Comparison of ENCODE assay signal across 8 cellular contexts in the genomic region with DNA sequence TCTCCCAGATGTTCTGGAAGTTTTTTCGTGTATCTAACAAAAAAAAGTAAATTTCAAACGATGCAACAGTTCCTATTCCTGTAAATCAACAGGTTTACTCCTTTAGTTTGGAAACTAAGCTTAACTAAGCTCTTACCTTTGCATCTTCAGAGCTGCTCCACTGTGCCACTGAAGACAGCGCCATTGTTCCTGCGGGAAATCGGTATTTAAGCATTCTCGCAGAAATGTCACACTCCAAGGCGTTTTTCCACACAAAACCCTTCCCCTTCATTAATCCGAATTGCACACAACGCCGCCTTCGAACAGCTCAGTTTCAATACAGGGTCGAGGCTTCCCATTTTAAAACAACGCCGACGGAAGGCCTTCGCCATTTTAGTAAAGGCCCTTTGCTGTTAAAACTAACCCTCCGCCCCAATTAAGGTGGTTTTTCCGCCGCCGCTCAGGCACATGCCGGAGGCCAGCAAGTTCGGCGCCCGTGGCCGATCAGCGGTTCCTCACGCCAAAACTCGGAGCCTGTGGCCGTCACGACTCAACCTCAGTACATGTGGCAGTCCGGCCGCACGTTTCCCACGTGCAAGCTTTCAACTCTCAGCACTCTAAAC. TPM values are rescaled to one million over a fixed set of nuclear protein-coding genes. Genes with fewer than 3 reads are reported as not detected.
DNase-seq lines count a peak whose midpoint lies in the region; ATAC-seq, FAIRE-seq and TF ChIP-seq lines count a peak whose summit lies in the region.

No MANE protein-coding gene starts in this region.

- H3K27ac ChIP-seq in hepatocyte (peak overlapping the region; percentile 82), small intestine (ENCODE audit: low read depth in 1 of 2, low read length in 1 of 2) (peak overlapping the region; percentile 93 to 94)

- H3K9me2 ChIP-seq in hepatocyte (replicated peaks; ENCODE audit: insufficient read depth), result no peaks in the 10 kb centered on the region

- under 1% methylated on average over 34 of the region's 34 CpGs for WGBS in hepatocyte (ENCODE audit: low lambda C conversion rate, missing lambda C conversion rate)
- WGBS in small intestine, 3 donors, result 0% methylated on average over 34 of the region's 34 CpGs

- TF ChIP-seq CTCF in hepatocyte (IDR thresholded peaks at IDR 0.05; ENCODE audit: poor library complexity), result no peak

- peaks cover 53% of the 10 kb centered on the region for H3K79me2 ChIP-seq in hepatocyte

- peaks cover 5% of the 10 kb centered on the region for H3K9me3 Mint-ChIP-seq in activated CD8-positive, alpha-beta memory T cell treated with anti-CD3 and anti-CD28 coated beads, Interleukin-2, amount 10 ng/mL, durations not matched to agents 7 days and 5 days (ENCODE audit: low read depth)
- H3K9me3 Mint-ChIP-seq in activated T-helper 1 cell treated with anti-CD3 and anti-CD28 coated beads, Interleukin-12 subunit alpha, Interleukin-12 subunit beta, Interleukin-2, Interleukin-4 antibody, amounts not matched to agents 30 ng/mL and 10 ng/mL and 1 ng/mL, durations not matched to agents 14 hours and 24 hours and 36 hours, result peaks cover 6% of the 10 kb centered on the region

- peaks cover 20% of the 10 kb centered on the region for H3K4me1 ChIP-seq in hepatocyte (ENCODE audit: insufficient read depth)
- peaks cover 0 to 9% of the 10 kb centered on the region in 2 donors for H3K4me1 ChIP-seq in small intestine (ENCODE audit: control insufficient read depth in 2 of 2, insufficient read depth in 1 of 2, low read depth in 1 of 2, low read length in 1 of 2)

- peak overlapping the region; percentile 63 for H3K4me3 ChIP-seq in hepatocyte
- peak overlapping the region; percentile 82 to 84 for H3K4me3 ChIP-seq in small intestine (ENCODE audit: low read depth in 1 of 2, low read length in 2 of 2)

- H3K4me3 Mint-ChIP-seq in activated CD8-positive, alpha-beta memory T cell treated with anti-CD3 and anti-CD28 coated beads, Interleukin-2, amount 10 ng/mL, durations not matched to agents 7 days and 5 days, result peak overlapping the region; percentile 100
- peak overlapping the region; percentile 100 for H3K4me3 Mint-ChIP-seq in activated T-helper 1 cell treated with anti-CD3 and anti-CD28 coated beads, Interleukin-12 subunit alpha, Interleukin-12 subunit beta, Interleukin-2, Interleukin-4 antibody, amounts not matched to agents 30 ng/mL and 10 ng/mL and 1 ng/mL, durations not matched to agents 14 hours and 24 hours and 36 hours

- ATAC-seq in activated CD8-positive, alpha-beta memory T cell treated with anti-CD3 and anti-CD28 coated beads, Interleukin-2, amount 10 ng/mL, durations not matched to agents 7 days and 5 days, result no peak
- no peak for ATAC-seq in GM19455 (IDR thresholded peaks at IDR 0.05; ENCODE audit: unreplicated experiment)
- no peak for ATAC-seq in GM21423 (IDR thresholded peaks at IDR 0.05; ENCODE audit: unreplicated experiment)

- intact Hi-C loops in activated T-helper 1 cell treated with anti-CD3 and anti-CD28 coated beads, Interleukin-12 subunit alpha, Interleukin-12 subunit beta, Interleukin-2, Interleukin-4 antibody, amounts not matched to agents 30 ng/mL and 10 ng/mL and 1 ng/mL, durations not matched to agents 14 hours and 24 hours and 36 hours (cut with micrococcal nuclease), result loop anchor here (1.0 to 5.0 kb wide), 7 partner anchors 8 to 1816 kb away; partner anchors contain the start of genes NT5E, SNX14 and ZNF292

- H4K20me1 ChIP-seq in hepatocyte (ENCODE audit: insufficient read depth, poor library complexity, severe bottlenecking), result peaks cover 34% of the 10 kb centered on the region

- CTCF ChIA-PET in activated CD8-positive, alpha-beta memory T cell treated with anti-CD3 and anti-CD28 coated beads, Interleukin-2, amount 10 ng/mL, durations not matched to agents 7 days and 5 days (lab: Charles Lee), result interaction anchor here (0.7 to 5.8 kb wide), 9 partner anchors 8 to 317 kb away, joined by 3 to 75 read pairs (median 4); partner anchors contain the start of genes SNX14 and SYNCRIP

- H3K9me3 ChIP-seq in hepatocyte (ENCODE audit: low read depth) (no peaks in the 10 kb centered on the region), small intestine (ENCODE audit: control insufficient read depth, low read depth) (no peaks in the 10 kb centered on the region)

- no peak for FAIRE-seq in small intestine (lab: Jason Lieb, UNC)

- DNase-seq in activated CD8-positive, alpha-beta memory T cell treated with anti-CD3 and anti-CD28 coated beads, Interleukin-2, amount 10 ng/mL, durations not matched to agents 7 days and 5 days, result no peak
- no peak for DNase-seq in activated CD8-positive, alpha-beta memory T cell treated with anti-CD3 and anti-CD28 coated beads, Interleukin-2, amount 50 U/mL, for 4 hours
- no peak for DNase-seq in activated T-helper 1 cell treated with anti-CD3 and anti-CD28 coated beads, Interleukin-12 subunit alpha, Interleukin-12 subunit beta, Interleukin-2, Interleukin-4 antibody, amounts not matched to agents 30 ng/mL and 10 ng/mL and 1 ng/mL, durations not matched to agents 14 hours and 24 hours and 36 hours (ENCODE audit: low spot score)
- DNase-seq in hepatocyte (ENCODE audit: low spot score) (no peak), small intestine (peak; percentile 20), dermis blood vessel endothelial cell (no peak)

- peak overlapping the region; percentile 85 for H3K4me2 ChIP-seq in hepatocyte

- peak overlapping the region; percentile 96 for H3K27ac Mint-ChIP-seq in activated CD8-positive, alpha-beta memory T cell treated with anti-CD3 and anti-CD28 coated beads, Interleukin-2, amount 10 ng/mL, durations not matched to agents 7 days and 5 days
- peak overlapping the region; percentile 92 for H3K27ac Mint-ChIP-seq in activated T-helper 1 cell treated with anti-CD3 and anti-CD28 coated beads, Interleukin-12 subunit alpha, Interleukin-12 subunit beta, Interleukin-2, Interleukin-4 antibody, amounts not matched to agents 30 ng/mL and 10 ng/mL and 1 ng/mL, durations not matched to agents 14 hours and 24 hours and 36 hours

- H3K27me3 ChIP-seq in hepatocyte (no peaks in the 10 kb centered on the region), small intestine (ENCODE audit: control insufficient read depth in 2 of 2, insufficient read depth in 2 of 2, low read length in 2 of 2) (no peaks in the 10 kb centered on the region)

- peaks cover 4% of the 10 kb centered on the region for H3K27me3 Mint-ChIP-seq in activated CD8-positive, alpha-beta memory T cell treated with anti-CD3 and anti-CD28 coated beads, Interleukin-2, amount 10 ng/mL, durations not matched to agents 7 days and 5 days
- no peaks in the 10 kb centered on the region for H3K27me3 Mint-ChIP-seq in activated T-helper 1 cell treated with anti-CD3 and anti-CD28 coated beads, Interleukin-12 subunit alpha, Interleukin-12 subunit beta, Interleukin-2, Interleukin-4 antibody, amounts not matched to agents 30 ng/mL and 10 ng/mL and 1 ng/mL, durations not matched to agents 14 hours and 24 hours and 36 hours (ENCODE audit: insufficient read depth)

- H3K36me3 ChIP-seq in hepatocyte (replicated peaks; ENCODE audit: insufficient read depth, low read depth), result no peaks in the 10 kb centered on the region
- peaks cover 0 to 2% of the 10 kb centered on the region in 2 donors for H3K36me3 ChIP-seq in small intestine (ENCODE audit: control insufficient read depth in 2 of 2, insufficient read depth in 2 of 2, low read length in 2 of 2)

- H2AFZ ChIP-seq in hepatocyte, result peak overlapping the region; percentile 8

- peaks cover 56% of the 10 kb centered on the region for H3K4me1 Mint-ChIP-seq in activated CD8-positive, alpha-beta memory T cell treated with anti-CD3 and anti-CD28 coated beads, Interleukin-2, amount 10 ng/mL, durations not matched to agents 7 days and 5 days
- H3K4me1 Mint-ChIP-seq in activated T-helper 1 cell treated with anti-CD3 and anti-CD28 coated beads, Interleukin-12 subunit alpha, Interleukin-12 subunit beta, Interleukin-2, Interleukin-4 antibody, amounts not matched to agents 30 ng/mL and 10 ng/mL and 1 ng/mL, durations not matched to agents 14 hours and 24 hours and 36 hours (ENCODE audit: low read depth), result peaks cover 55% of the 10 kb centered on the region

- H3K36me3 Mint-ChIP-seq in activated CD8-positive, alpha-beta memory T cell treated with anti-CD3 and anti-CD28 coated beads, Interleukin-2, amount 10 ng/mL, durations not matched to agents 7 days and 5 days, result peaks cover 62% of the 10 kb centered on the region
- peaks cover 58% of the 10 kb centered on the region for H3K36me3 Mint-ChIP-seq in activated T-helper 1 cell treated with anti-CD3 and anti-CD28 coated beads, Interleukin-12 subunit alpha, Interleukin-12 subunit beta, Interleukin-2, Interleukin-4 antibody, amounts not matched to agents 30 ng/mL and 10 ng/mL and 1 ng/mL, durations not matched to agents 14 hours and 24 hours and 36 hours (ENCODE audit: low read depth)

RNA-seq across cellular contexts. Expression of gene SYNCRIP, which starts 35.4 kb away (rescaled TPM):
- 100 to 1,000 TPM; 105 to 146 TPM for total RNA-seq in activated CD8-positive, alpha-beta memory T cell treated with anti-CD3 and anti-CD28 coated beads, Interleukin-2, amount 10 ng/mL, durations not matched to agents 7 days and 5 days
- 207 and 217 TPM in 2 replicates for total RNA-seq in activated T-helper 1 cell treated with anti-CD3 and anti-CD28 coated beads, Interleukin-12 subunit alpha, Interleukin-12 subunit beta, Interleukin-2, Interleukin-4 antibody, amounts not matched to agents 30 ng/mL and 10 ng/mL and 1 ng/mL, durations not matched to agents 14 hours and 24 hours and 36 hours
- total RNA-seq in hepatocyte, result 65.2 and 78.1 TPM in 2 replicates
- 49.7 and 62.1 TPM in 2 replicates for polyA plus RNA-seq in hepatocyte
- polyA plus RNA-seq in small intestine, result 10 to 100 TPM; 23.0 to 55.5 (median 27.3) TPM
- 70.6 and 160 TPM in 2 replicates for total RNA-seq in dermis blood vessel endothelial cell
